In the genomic region with DNA sequence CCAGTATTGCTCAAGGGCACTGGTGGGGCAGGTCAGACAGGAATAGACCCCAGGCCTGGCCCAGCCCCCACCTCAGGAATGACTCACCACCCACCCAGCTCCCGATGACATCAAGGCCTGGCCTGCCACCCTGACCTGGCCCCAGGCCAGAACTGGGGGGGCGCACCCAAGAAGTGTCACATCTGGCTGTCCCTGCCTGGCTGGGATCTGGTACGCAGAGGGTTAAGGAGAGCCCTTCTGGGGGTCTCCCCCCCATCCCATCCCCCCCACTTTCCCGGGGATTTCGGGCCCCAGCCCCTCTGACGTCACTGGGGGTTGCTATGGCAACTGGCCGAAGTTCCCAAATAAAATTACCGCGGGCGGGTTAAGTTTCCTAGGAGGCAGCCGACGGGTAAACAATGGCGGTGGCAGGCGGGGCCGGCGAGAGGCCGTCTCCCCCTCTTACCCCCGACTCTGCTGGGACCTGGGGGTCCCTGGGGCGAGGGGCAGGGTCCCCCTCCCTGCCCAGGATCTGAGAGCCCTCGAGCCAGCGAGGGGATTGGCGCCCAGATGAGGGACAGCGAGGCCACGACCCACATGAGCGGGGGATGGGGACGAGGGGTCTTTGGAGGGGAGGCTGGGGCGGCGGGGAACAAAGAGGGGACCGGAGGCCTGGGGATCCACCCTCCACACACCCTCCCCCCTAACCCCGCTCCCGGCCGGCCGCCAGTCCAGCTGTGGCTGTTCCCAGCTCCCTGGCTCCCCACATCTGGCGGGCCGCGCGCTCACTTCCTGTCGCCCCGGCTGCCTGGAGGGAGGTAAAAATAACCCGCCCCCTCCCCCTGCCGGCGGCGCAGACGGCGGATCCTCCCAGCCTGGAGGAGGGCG, we compare ENCODE assay signal across 8 cellular contexts. TPM values are rescaled to one million over a fixed set of nuclear protein-coding genes. Genes with fewer than 3 reads are reported as not detected.
DNase-seq lines count a peak whose midpoint lies in the region; ATAC-seq and TF ChIP-seq lines count a peak whose summit lies in the region.

No MANE protein-coding gene starts in this region.

- TF ChIP-seq CTCF in CD8-positive, alpha-beta T cell (IDR thresholded peaks at IDR 0.05): no peak
- peak; percentile 44; the same call in 1 of the 2 replicates for TF ChIP-seq CTCF in PC-9 (conservative IDR thresholded peaks at IDR 0.05)

- peak; percentile 39 for ATAC-seq in CD8-positive, alpha-beta T cell
- peak; percentile 31 for ATAC-seq in GM21360 (IDR thresholded peaks at IDR 0.05; ENCODE audit: unreplicated experiment)
- peak; percentile 33 to 34 for ATAC-seq in naive thymus-derived CD8-positive, alpha-beta T cell
- peak; percentile 69 for ATAC-seq in stimulated activated memory B cell treated with anti-CD40 and anti-IgM and Interleukin-4, amounts not matched to agents 10 μg/mL and 1 μg/mL and 100 μg/mL, for 72 hours

- peak overlapping the region; percentile 89 for H3K4me3 Mint-ChIP-seq in CD8-positive, alpha-beta T cell
- H3K4me3 Mint-ChIP-seq in naive thymus-derived CD8-positive, alpha-beta T cell: peak overlapping the region; percentile 84 to 94 (median 91)
- peak overlapping the region; percentile 82 for H3K4me3 Mint-ChIP-seq in stimulated activated memory B cell treated with anti-CD40 and anti-IgM and Interleukin-4, amounts not matched to agents 10 μg/mL and 1 μg/mL and 100 μg/mL, for 72 hours

- peak overlapping the region; percentile 94 for H3K4me2 ChIP-seq in PC-9

- no peaks in the 10 kb centered on the region for H3K36me3 ChIP-seq in CD8-positive, alpha-beta T cell (ENCODE audit: insufficient read depth, low read length)
- no peaks in the 10 kb centered on the region for H3K36me3 ChIP-seq in PC-9 (ENCODE audit: low read depth)

- peak overlapping the region; percentile 61; the same call in 1 of the 2 replicates for H2AFZ ChIP-seq in PC-9

- H3K9me3 Mint-ChIP-seq in CD8-positive, alpha-beta T cell: no peaks in the 10 kb centered on the region
- H3K9me3 Mint-ChIP-seq in naive thymus-derived CD8-positive, alpha-beta T cell: peaks cover 0 to 3% (median 0%) of the 10 kb centered on the region in 9 donors
- no peaks in the 10 kb centered on the region for H3K9me3 Mint-ChIP-seq in stimulated activated memory B cell treated with anti-CD40 and anti-IgM and Interleukin-4, amounts not matched to agents 10 μg/mL and 1 μg/mL and 100 μg/mL, for 72 hours

- peak overlapping the region; percentile 98 for H3K27ac ChIP-seq in CD8-positive, alpha-beta T cell (ENCODE audit: low read depth, low read length)
- peak overlapping the region; percentile 97 for H3K27ac ChIP-seq in PC-9

- POLR2A ChIA-PET in CD8-positive, alpha-beta T cell (lab: Charles Lee): interaction anchor here (0.7 to 2.5 kb wide), 9 partner anchors 9 to 100 kb away, joined by 3 to 19 read pairs (median 7); partner anchors contain the start of genes C19orf53, MRI1 and ZSWIM4
- POLR2A ChIA-PET in PC-9 (lab: Charles Lee; ENCODE audit: unreplicated experiment): interaction anchor here (0.6 to 2.1 kb wide), 9 partner anchors 11 to 159 kb away, joined by 4 to 38 read pairs (median 6); partner anchors contain the start of gene ZSWIM4
- POLR2A ChIA-PET in naive thymus-derived CD8-positive, alpha-beta T cell (lab: Charles Lee): interaction anchor here (0.6 to 5.5 kb wide), 13 partner anchors 8 to 258 kb away, joined by 3 to 68 read pairs (median 8); partner anchors contain the start of genes C19orf53 and ZSWIM4

- H3K9me2 ChIP-seq in PC-9 (ENCODE audit: insufficient read depth): no peaks in the 10 kb centered on the region

- peak overlapping the region; percentile 68 for H3K4me3 ChIP-seq in CD8-positive, alpha-beta T cell (ENCODE audit: low read depth, low read length)
- H3K4me3 ChIP-seq in PC-9: peak overlapping the region; percentile 77

- peaks cover 53% of the 10 kb centered on the region for H3K4me1 Mint-ChIP-seq in CD8-positive, alpha-beta T cell (ENCODE audit: low read depth)
- H3K4me1 Mint-ChIP-seq in naive thymus-derived CD8-positive, alpha-beta T cell: peaks cover 26 to 67% (median 54%) of the 10 kb centered on the region in 4 donors
- H3K4me1 Mint-ChIP-seq in stimulated activated memory B cell treated with anti-CD40 and anti-IgM and Interleukin-4, amounts not matched to agents 10 μg/mL and 1 μg/mL and 100 μg/mL, for 72 hours: peaks cover 55% of the 10 kb centered on the region

- H3K36me3 Mint-ChIP-seq in CD8-positive, alpha-beta T cell: no peaks in the 10 kb centered on the region
- H3K36me3 Mint-ChIP-seq in naive thymus-derived CD8-positive, alpha-beta T cell: peaks cover 0 to 4% (median 3%) of the 10 kb centered on the region in 3 donors
- no peaks in the 10 kb centered on the region for H3K36me3 Mint-ChIP-seq in stimulated activated memory B cell treated with anti-CD40 and anti-IgM and Interleukin-4, amounts not matched to agents 10 μg/mL and 1 μg/mL and 100 μg/mL, for 72 hours

- intact Hi-C loops in CD8-positive, alpha-beta T cell (cut with DNase I, micrococcal nuclease): loop anchor here (1.0 to 10.0 kb wide), 10 partner anchors 15 to 1056 kb away; partner anchors contain the start of genes JUNB (in 2 of the 2), ADGRE5 (in 1 of the 2), IER2 (in 1 of the 2) and RFX1 (in 1 of the 2)
- intact Hi-C loops in PC-9 (cut with micrococcal nuclease; ENCODE audit: unreplicated experiment): loop anchor here (1.0 to 10.0 kb wide), 3 partner anchors 8 to 1062 kb away; no protein-coding TSS in a partner anchor

- no peaks in the 10 kb centered on the region for H4K20me1 ChIP-seq in PC-9 (ENCODE audit: insufficient read depth)

- H3K79me2 ChIP-seq in PC-9 (ENCODE audit: low read depth): peaks cover 11% of the 10 kb centered on the region

- H3F3A ChIP-seq in PC-9 (ENCODE audit: insufficient read depth, low read depth): peaks cover 78% of the 10 kb centered on the region

- peak; percentile 79 to 96 (median 86) for DNase-seq in CD8-positive, alpha-beta T cell
- DNase-seq in HuH-7 (ENCODE audit: low spot score) (peak; percentile 87), PC-9 (peak; percentile 88 to 96), activated T-helper 1 cell treated with Interleukin-2 at 50 U/mL for 16 hours (ENCODE audit: low read depth) (peak; percentile 82), fibroblast of gingiva (ENCODE audit: low read depth) (peak; percentile 95)
- peak; percentile 81 to 96 (median 92) for DNase-seq in naive thymus-derived CD8-positive, alpha-beta T cell

- no peaks in the 10 kb centered on the region for H3K9me3 ChIP-seq in CD8-positive, alpha-beta T cell (ENCODE audit: low read length)
- H3K9me3 ChIP-seq in PC-9 (ENCODE audit: insufficient read depth, low read depth): no peaks in the 10 kb centered on the region

- CTCF ChIA-PET in CD8-positive, alpha-beta T cell (lab: Charles Lee): interaction anchor here (1.0 to 8.4 kb wide), 6 partner anchors 15 to 228 kb away, joined by 3 to 43 read pairs (median 4); no protein-coding TSS in a partner anchor
- CTCF ChIA-PET in PC-9 (lab: Charles Lee): interaction anchor here (0.6 to 0.7 kb wide), 2 partner anchors 11 to 186 kb away, joined by 4 to 6 read pairs; no protein-coding TSS in a partner anchor

- TSS peak; percentile 1 for BruUV-seq in PC-9 (replicated peaks; lab: Mats Ljungman, UMichigan)

- peak overlapping the region; percentile 100 for H3K27ac Mint-ChIP-seq in CD8-positive, alpha-beta T cell
- peak overlapping the region; percentile 99 to 100 (median 100) for H3K27ac Mint-ChIP-seq in naive thymus-derived CD8-positive, alpha-beta T cell
- peak overlapping the region; percentile 99 for H3K27ac Mint-ChIP-seq in stimulated activated memory B cell treated with anti-CD40 and anti-IgM and Interleukin-4, amounts not matched to agents 10 μg/mL and 1 μg/mL and 100 μg/mL, for 72 hours

- H3K27me3 Mint-ChIP-seq in CD8-positive, alpha-beta T cell (ENCODE audit: low read depth): no peaks in the 10 kb centered on the region
- peaks cover 0 to 4% (median 0%) of the 10 kb centered on the region in 5 donors for H3K27me3 Mint-ChIP-seq in naive thymus-derived CD8-positive, alpha-beta T cell
- H3K27me3 Mint-ChIP-seq in stimulated activated memory B cell treated with anti-CD40 and anti-IgM and Interleukin-4, amounts not matched to agents 10 μg/mL and 1 μg/mL and 100 μg/mL, for 72 hours: no peaks in the 10 kb centered on the region

- peaks cover 61% of the 10 kb centered on the region for H3K4me1 ChIP-seq in CD8-positive, alpha-beta T cell (ENCODE audit: insufficient read depth, low read length)
- H3K4me1 ChIP-seq in PC-9 (replicated peaks; ENCODE audit: insufficient read depth): peaks cover 74% of the 10 kb centered on the region

- H3K27me3 ChIP-seq in CD8-positive, alpha-beta T cell (ENCODE audit: insufficient read depth, low read length): no peaks in the 10 kb centered on the region
- no peaks in the 10 kb centered on the region for H3K27me3 ChIP-seq in PC-9 (ENCODE audit: insufficient read depth, low read depth)

RNA-seq across cellular contexts. Expression of gene NANOS3, which starts 29.7 kb away (rescaled TPM):
- total RNA-seq in CD8-positive, alpha-beta T cell: not detected
- 1.7 and 2.1 TPM in 2 replicates for total RNA-seq in PC-9 (2021)
- total RNA-seq in naive thymus-derived CD8-positive, alpha-beta T cell: not detected
- polyA plus RNA-seq in naive thymus-derived CD8-positive, alpha-beta T cell: not detected

RNA-seq across cellular contexts. Expression of gene ZSWIM4, which starts 52.0 kb away (rescaled TPM):
- total RNA-seq in CD8-positive, alpha-beta T cell: 1 to 10 TPM; 4.1 to 5.0 TPM
- 15.2 and 15.8 TPM in 2 replicates for total RNA-seq in PC-9 (2021)
- total RNA-seq in naive thymus-derived CD8-positive, alpha-beta T cell: 1 to 10 TPM; 7.8 to 8.1 TPM
- polyA plus RNA-seq in naive thymus-derived CD8-positive, alpha-beta T cell: 1 to 10 TPM in 2 of 3 donors, under 1 TPM in 1; 0.30 to 1.5 (median 1.1) TPM

RNA-seq across cellular contexts. Expression of gene BRME1, which starts 58.7 kb away (rescaled TPM):
- total RNA-seq in CD8-positive, alpha-beta T cell: 1 to 10 TPM; 1.0 to 1.2 TPM
- 13.7 and 13.9 TPM in 2 replicates for total RNA-seq in PC-9 (2021)
- 1 to 10 TPM; 3.0 to 3.7 TPM for total RNA-seq in naive thymus-derived CD8-positive, alpha-beta T cell
- under 1 TPM; 0.49 to 0.94 (median 0.76) TPM for polyA plus RNA-seq in naive thymus-derived CD8-positive, alpha-beta T cell

RNA-seq across cellular contexts. Expression of gene CC2D1A, which starts 58.7 kb away (rescaled TPM):
- total RNA-seq in CD8-positive, alpha-beta T cell: 10 to 100 TPM; 11.3 to 16.0 TPM
- 55.1 and 55.8 TPM in 2 replicates for total RNA-seq in PC-9 (2021)
- total RNA-seq in naive thymus-derived CD8-positive, alpha-beta T cell: 10 to 100 TPM; 29.7 to 30.7 TPM
- 10 to 100 TPM in 1 of 3 donors, 1 to 10 TPM in 2; 4.3 to 10.5 (median 5.5) TPM for polyA plus RNA-seq in naive thymus-derived CD8-positive, alpha-beta T cell

Comparison
In these comparisons a context has a peak if more than half of its experiments do, and no peak if none do; other contexts are left out.
1. Peak in every context shown above with its lines: DNase-seq, ATAC-seq, H3K4me3 ChIP-seq and H3K27ac ChIP-seq.